ENCODE assay signal across 16 cellular contexts in genomic region chr12:47886471-47887240, GRCh38. TPM values are rescaled to one million over a fixed set of nuclear protein-coding genes. Genes with fewer than 3 reads are reported as not detected.
DNase-seq lines count a peak whose midpoint lies in the region; ATAC-seq and TF ChIP-seq lines count a peak whose summit lies in the region.
"Had no signal": no experiment of that assay in that cellular context is flagged by ENCODE, and none has a peak within 500 bp of the region (broad histone marks: within the 10 kb centered on the region; RNA-seq: fewer than 3 reads in every experiment).

No MANE protein-coding gene starts in this region.

- no peak overlapping the region for H3K4me3 ChIP-seq in parathyroid adenoma (ENCODE audit: low read depth, low read length)
- no peak overlapping the region for H3K4me3 ChIP-seq in coronary artery
- H3K4me3 ChIP-seq: lower lobe of right lung, thyroid gland had no signal

- H3K27ac Mint-ChIP-seq in activated T-cell treated with anti-CD3 and anti-CD28 coated beads, Interleukin-2, amount 50 U/mL, for 72 hours = peak overlapping the region; percentile 95
- H3K27ac Mint-ChIP-seq: nephron progenitor cell had no signal

- peaks cover 88% of the 10 kb centered on the region for H3K4me1 ChIP-seq in parathyroid adenoma

- peaks cover 0 to 2% of the 10 kb centered on the region in 2 donors for H3K9me3 Mint-ChIP-seq in activated T-cell treated with anti-CD3 and anti-CD28 coated beads, Interleukin-2, amount 50 U/mL, for 72 hours
- H3K9me3 Mint-ChIP-seq: nephron progenitor cell had no signal

- H2AFZ ChIP-seq in parathyroid adenoma = no peak overlapping the region

- ATAC-seq in activated T-cell treated with anti-CD3 and anti-CD28 coated beads, Interleukin-2, amount 50 U/mL, for 72 hours (replicated peaks in 1 of 2) = no peak
- no peak for ATAC-seq in HG03025 (IDR thresholded peaks at IDR 0.05; ENCODE audit: low FRiP score, unreplicated experiment)
- ATAC-seq: foreskin keratinocyte, right cardiac atrium had no signal

- H3K79me2 ChIP-seq in parathyroid adenoma = peaks cover 57% of the 10 kb centered on the region

- peaks cover 99% of the 10 kb centered on the region for H3K4me1 Mint-ChIP-seq in activated T-cell treated with anti-CD3 and anti-CD28 coated beads, Interleukin-2, amount 50 U/mL, for 72 hours (ENCODE audit: low read depth)

- TF ChIP-seq CTCF in parathyroid adenoma (IDR thresholded peaks at IDR 0.05) (peak; percentile 34), coronary artery (IDR thresholded peaks at IDR 0.05) (no peak)

- no peak for DNase-seq in activated T-cell treated with anti-CD3 and anti-CD28 coated beads, Interleukin-2, amount 50 U/mL, for 72 hours
- DNase-seq in activated T-cell treated with anti-CD3 and anti-CD28 coated beads for 4 hours (no peak), NCI-H524 treated with DMSO at 0.1 percent for 48 hours (lab: John Stamatoyannopoulos, UW) (peak; percentile 10), amniotic epithelial cell (ENCODE audit: low read depth) (peak; percentile 65), SHP77 (lab: John Stamatoyannopoulos, UW) (no peak), coronary artery (ENCODE audit: low spot score) (no peak)
- DNase-seq: foreskin keratinocyte; lower lobe of right lung; NCI-H1694 treated with DMSO at 0.1 percent for 48 hours; nephron progenitor cell; right cardiac atrium; stimulated activated CD4-positive, alpha-beta T cell treated with anti-CD3 and anti-CD28 coated beads, Interleukin-1b, Interleukin-23, amount 100 ng/mL, for 48 hours; SW 1271 had no signal

- peaks cover 35 to 56% of the 10 kb centered on the region in 2 donors for H3K36me3 Mint-ChIP-seq in activated T-cell treated with anti-CD3 and anti-CD28 coated beads, Interleukin-2, amount 50 U/mL, for 72 hours (ENCODE audit: insufficient read depth in 2 of 2)

- no peak overlapping the region for H3K9ac ChIP-seq in parathyroid adenoma

- H3K4me2 ChIP-seq in parathyroid adenoma (ENCODE audit: low read length) = peak overlapping the region; percentile 33

- H3K36me3 ChIP-seq in parathyroid adenoma (ENCODE audit: control insufficient read depth, insufficient read depth, low read length) = no peaks in the 10 kb centered on the region
- H3K36me3 ChIP-seq: lower lobe of right lung, thyroid gland had no signal

- H3K9me3 ChIP-seq in parathyroid adenoma (ENCODE audit: control insufficient read depth, low read length) = no peaks in the 10 kb centered on the region
- H3K9me3 ChIP-seq: lower lobe of right lung, thyroid gland had no signal

- H3K27ac ChIP-seq in parathyroid adenoma (peak overlapping the region; percentile 96), coronary artery (no peak overlapping the region)
- H3K27ac ChIP-seq: foreskin keratinocyte, lower lobe of right lung, thyroid gland had no signal

- H3K27me3 Mint-ChIP-seq in activated T-cell treated with anti-CD3 and anti-CD28 coated beads, Interleukin-2, amount 50 U/mL, for 72 hours (ENCODE audit: low read depth) = no peaks in the 10 kb centered on the region

- H3K27me3 ChIP-seq in parathyroid adenoma (ENCODE audit: control insufficient read depth, insufficient read depth, low read length) = no peaks in the 10 kb centered on the region
- H3K27me3 ChIP-seq: foreskin keratinocyte, thyroid gland had no signal

- peak overlapping the region; percentile 84 to 89 for H3K4me3 Mint-ChIP-seq in activated T-cell treated with anti-CD3 and anti-CD28 coated beads, Interleukin-2, amount 50 U/mL, for 72 hours
- H3K4me3 Mint-ChIP-seq: nephron progenitor cell had no signal

RNA-seq across cellular contexts. Expression of gene VDR, which starts 18.1 kb away (rescaled TPM):
- 100 to 1,000 TPM; 217 to 224 TPM for total RNA-seq in activated T-cell treated with anti-CD3 and anti-CD28 coated beads, Interleukin-2, amount 50 U/mL, for 72 hours

Comparison
In these comparisons a context has a peak if more than half of its experiments do, and no peak if none do; other contexts are left out.
1. DNase-seq: peak in NCI-H524 treated with DMSO at 0.1 percent for 48 hours (single experiment) and amniotic epithelial cell (single experiment); none in activated T-cell treated with anti-CD3 and anti-CD28 coated beads, Interleukin-2, amount 50 U/mL, for 72 hours (0 of 2), activated T-cell treated with anti-CD3 and anti-CD28 coated beads for 4 hours (single experiment), SHP77 (0 of 2) and coronary artery (single experiment).